11 cellular contexts compared by ENCODE assay signal in genomic region chr16:87305505-87306391, GRCh38. TPM values are rescaled to one million over a fixed set of nuclear protein-coding genes. Genes with fewer than 3 reads are reported as not detected.
DNase-seq lines count a peak whose midpoint lies in the region; ATAC-seq and TF ChIP-seq lines count a peak whose summit lies in the region.
"Had no signal": no experiment of that assay in that cellular context is flagged by ENCODE, and none has a peak within 500 bp of the region (broad histone marks: within the 10 kb centered on the region; RNA-seq: fewer than 3 reads in every experiment).

No MANE protein-coding gene starts in this region.

- intact Hi-C loops in naive thymus-derived CD4-positive, alpha-beta T cell (cut with micrococcal nuclease), result no loop called here

- H3K27ac Mint-ChIP-seq in naive thymus-derived CD4-positive, alpha-beta T cell, result no peak overlapping the region
- no peak overlapping the region for H3K27ac Mint-ChIP-seq in immature natural killer cell

- H3K27me3 Mint-ChIP-seq in naive thymus-derived CD4-positive, alpha-beta T cell, result no peaks in the 10 kb centered on the region
- H3K27me3 Mint-ChIP-seq in immature natural killer cell (ENCODE audit: low read depth in 3 of 3), result no peaks in the 10 kb centered on the region
- H3K27me3 Mint-ChIP-seq: CD4-positive, CD25-positive, alpha-beta regulatory T cell; dendritic cell treated with granulocyte-macrophage colony-stimulating factor and Interleukin-4, amounts not matched to agents 40 ng/mL and 50 ng/mL, for 4 days had no signal

- H3K4me1 ChIP-seq in iPS-15b (ENCODE audit: control insufficient read depth, insufficient read depth, low read length), result peaks cover 2% of the 10 kb centered on the region
- peaks cover 0 to 6% of the 10 kb centered on the region in 2 donors for H3K4me1 ChIP-seq in naive thymus-derived CD4-positive, alpha-beta T cell (ENCODE audit: control insufficient read depth in 2 of 2, insufficient read depth in 2 of 2, low read length in 2 of 2)

- H3K27ac ChIP-seq in naive thymus-derived CD4-positive, alpha-beta T cell (ENCODE audit: low read depth, low read length), result no peak overlapping the region

- peak overlapping the region; percentile 47 for H3K9ac ChIP-seq in iPS-15b (ENCODE audit: low read depth, low read length)

- no peaks in the 10 kb centered on the region for H3K36me3 ChIP-seq in iPS-15b (ENCODE audit: control insufficient read depth, insufficient read depth, low read length)
- no peaks in the 10 kb centered on the region for H3K36me3 ChIP-seq in naive thymus-derived CD4-positive, alpha-beta T cell (ENCODE audit: control insufficient read depth in 2 of 3, insufficient read depth in 3 of 3, low read length in 3 of 3)

- no peak overlapping the region for H3K4me3 Mint-ChIP-seq in naive thymus-derived CD4-positive, alpha-beta T cell
- H3K4me3 Mint-ChIP-seq in immature natural killer cell, result no peak overlapping the region
- H3K4me3 Mint-ChIP-seq: dendritic cell treated with granulocyte-macrophage colony-stimulating factor and Interleukin-4, amounts not matched to agents 40 ng/mL and 50 ng/mL, for 4 days had no signal

- H3K4me3 ChIP-seq in AG04449 (ENCODE audit: low read depth, low read length), result peak overlapping the region; percentile 39
- H3K4me3 ChIP-seq in iPS-15b (ENCODE audit: low read depth, low read length), result peak overlapping the region; percentile 32
- no peak overlapping the region for H3K4me3 ChIP-seq in naive thymus-derived CD4-positive, alpha-beta T cell (ENCODE audit: low read length)

- CTCF ChIA-PET in AG04449 (lab: Yijun Ruan, JAX), result interaction anchor here (1.0 to 2.7 kb wide), 6 partner anchors 8 to 330 kb away, joined by 3 to 18 read pairs (median 6); partner anchors contain the start of gene C16orf95
- CTCF ChIA-PET in naive thymus-derived CD4-positive, alpha-beta T cell (lab: Charles Lee), result interaction anchor here (0.6 kb wide), 2 partner anchors 18 to 184 kb away, joined by 3 read pairs; no protein-coding TSS in a partner anchor

- H3K4me1 Mint-ChIP-seq in naive thymus-derived CD4-positive, alpha-beta T cell, result peaks cover 3 to 29% (median 9%) of the 10 kb centered on the region in 7 donors
- H3K4me1 Mint-ChIP-seq in immature natural killer cell, result no peaks in the 10 kb centered on the region

- peak; percentile 16 for DNase-seq in AG04449 (ENCODE audit: low read depth, low spot score)
- peak; percentile 80 for DNase-seq in SW480 (ENCODE audit: low spot score)
- no peak for DNase-seq in naive thymus-derived CD4-positive, alpha-beta T cell
- DNase-seq in activated naive CD4-positive, alpha-beta T cell (lab: John Stamatoyannopoulos, UW), result no peak
- DNase-seq in immature natural killer cell, result no peak
- DNase-seq: nucleus accumbens had no signal

- POLR2A ChIA-PET in AG04449 (lab: Yijun Ruan, JAX), result interaction anchor here (0.5 kb wide), 1 partner anchor 104 kb away, joined by 3 read pairs; no protein-coding TSS in a partner anchor
- POLR2A ChIA-PET in naive thymus-derived CD4-positive, alpha-beta T cell (lab: Charles Lee), result no interaction called here

- peak; percentile 54 for TF ChIP-seq CTCF in AG04449 (IDR thresholded peaks at IDR 0.05; ENCODE audit: insufficient read depth, low read length, missing control alignments)
- TF ChIP-seq CTCF in GM12873 (IDR thresholded peaks at IDR 0.05; ENCODE audit: insufficient read depth, low read depth, low read length, missing control alignments), result peak; percentile 9

- no peaks in the 10 kb centered on the region for H3K27me3 ChIP-seq in iPS-15b (ENCODE audit: control insufficient read depth, insufficient read depth, low read length)
- H3K27me3 ChIP-seq in naive thymus-derived CD4-positive, alpha-beta T cell (ENCODE audit: control insufficient read depth in 2 of 2, insufficient read depth in 2 of 2, low read length in 2 of 2), result no peaks in the 10 kb centered on the region

- H3K9me3 Mint-ChIP-seq in naive thymus-derived CD4-positive, alpha-beta T cell, result peaks cover 0 to 7% (median 0%) of the 10 kb centered on the region in 11 donors
- no peaks in the 10 kb centered on the region for H3K9me3 Mint-ChIP-seq in immature natural killer cell
- H3K9me3 Mint-ChIP-seq: dendritic cell treated with granulocyte-macrophage colony-stimulating factor and Interleukin-4, amounts not matched to agents 40 ng/mL and 50 ng/mL, for 4 days had no signal

- H3K9me3 ChIP-seq in iPS-15b (ENCODE audit: control insufficient read depth, insufficient read depth, low read length), result no peaks in the 10 kb centered on the region
- H3K9me3 ChIP-seq in naive thymus-derived CD4-positive, alpha-beta T cell (ENCODE audit: control insufficient read depth in 2 of 3, low read length in 3 of 3), result no peaks in the 10 kb centered on the region

- peaks cover 0 to 12% (median 6%) of the 10 kb centered on the region in 5 donors for H3K36me3 Mint-ChIP-seq in naive thymus-derived CD4-positive, alpha-beta T cell
- H3K36me3 Mint-ChIP-seq in immature natural killer cell, result peaks cover 3 to 5% (median 4%) of the 10 kb centered on the region in 3 donors

- no peak for ATAC-seq in HG02763 (IDR thresholded peaks at IDR 0.05; ENCODE audit: unreplicated experiment)
- no peak for ATAC-seq in naive thymus-derived CD4-positive, alpha-beta T cell

RNA-seq across cellular contexts. Expression of gene C16orf95, which starts 11.4 kb away (rescaled TPM):
- total RNA-seq in naive thymus-derived CD4-positive, alpha-beta T cell, result 1 to 10 TPM; 1.3 to 8.6 (median 2.6) TPM
- 1 to 10 TPM; 3.6 to 5.3 TPM for polyA plus RNA-seq in naive thymus-derived CD4-positive, alpha-beta T cell
- 1 to 10 TPM; 3.2 to 7.7 (median 4.4) TPM for polyA plus RNA-seq in immature natural killer cell

Comparison
In these comparisons a context has a peak if more than half of its experiments do, and no peak if none do; other contexts are left out.
1. DNase-seq: peak in AG04449 (single experiment) and SW480 (single experiment); none in naive thymus-derived CD4-positive, alpha-beta T cell (0 of 9), activated naive CD4-positive, alpha-beta T cell (0 of 4) and immature natural killer cell (0 of 3).